In the genomic region with DNA sequence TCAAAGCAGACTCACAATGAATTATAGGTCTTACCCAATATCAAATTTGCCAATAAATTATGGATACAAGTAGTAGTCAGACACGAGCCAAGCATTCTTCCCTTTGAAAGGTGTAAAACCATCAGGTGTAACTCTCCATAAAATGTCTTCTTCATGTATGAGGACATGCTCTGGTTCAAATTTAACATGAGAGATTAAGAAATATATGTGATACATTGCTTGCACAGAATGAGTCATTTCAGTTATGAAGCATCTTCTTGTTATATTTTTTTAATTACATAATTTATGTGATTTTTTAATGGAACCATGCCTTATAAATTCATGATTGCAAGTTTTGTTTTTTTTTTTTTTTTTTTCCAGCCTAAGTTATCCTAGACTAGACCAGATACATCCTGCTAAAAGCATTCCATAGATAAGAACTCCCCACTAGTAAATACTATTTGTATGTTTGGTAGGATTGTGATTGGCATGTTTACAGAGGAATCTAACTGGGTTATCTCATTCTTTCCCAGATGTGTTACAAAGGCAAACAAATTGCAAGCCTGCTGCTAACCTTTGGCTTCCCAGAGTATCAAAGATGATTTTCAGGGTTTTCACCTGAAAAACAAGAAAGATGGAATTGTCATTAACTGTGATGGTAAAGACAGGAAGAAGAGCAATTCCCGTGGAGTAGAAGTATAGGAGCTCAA, we compare ENCODE assay signal across 18 cellular contexts.
DNase-seq lines count a peak whose midpoint lies in the region; TF ChIP-seq lines count a peak whose summit lies in the region.
"Had no signal": no experiment of that assay in that cellular context is flagged by ENCODE, and none has a peak within 500 bp of the region (broad histone marks: within the 10 kb centered on the region; RNA-seq: fewer than 3 reads in every experiment).

No MANE protein-coding gene starts in this region.

- no peak overlapping the region for H4K5ac ChIP-seq in mesendoderm (ENCODE audit: low read length)

- H3K27me3 ChIP-seq in endodermal cell (ENCODE audit: control insufficient read depth, insufficient read depth, low read length, poor library complexity, severe bottlenecking) (no peaks in the 10 kb centered on the region), mesendoderm (ENCODE audit: insufficient read depth, low read length, poor library complexity) (no peaks in the 10 kb centered on the region), vagina (no peaks in the 10 kb centered on the region)
- H3K27me3 ChIP-seq: adrenal gland, heart left ventricle, sigmoid colon, testis had no signal

- H2BK15ac ChIP-seq in mesendoderm (replicated peaks; ENCODE audit: low read depth) = no peak overlapping the region

- no peak overlapping the region for H4K8ac ChIP-seq in mesendoderm (ENCODE audit: low read depth, low read length)

- peak overlapping the region; percentile 45 for H3K23ac ChIP-seq in mesendoderm (ENCODE audit: low read length)

- no peaks in the 10 kb centered on the region for H3K36me3 ChIP-seq in endodermal cell (ENCODE audit: control insufficient read depth, insufficient read depth, low read length)
- no peaks in the 10 kb centered on the region for H3K36me3 ChIP-seq in mesendoderm (ENCODE audit: control insufficient read depth, insufficient read depth, low read length)
- no peaks in the 10 kb centered on the region for H3K36me3 ChIP-seq in vagina
- H3K36me3 ChIP-seq: adrenal gland, HAP-1, heart left ventricle, sigmoid colon had no signal

- H3K4me1 Mint-ChIP-seq in endodermal cell = peaks cover 22% of the 10 kb centered on the region

- H3K4me3 ChIP-seq in endodermal cell (ENCODE audit: low read length) (peak overlapping the region; percentile 62), mesendoderm (ENCODE audit: low read length) (no peak overlapping the region), vagina (no peak overlapping the region)
- H3K4me3 ChIP-seq: adrenal gland, coronary artery, HAP-1, heart left ventricle, sigmoid colon, testis had no signal

- peak overlapping the region; percentile 81 for H3K9ac ChIP-seq in endodermal cell (ENCODE audit: extremely low read depth, low read length, poor library complexity, severe bottlenecking)
- H3K9ac ChIP-seq in mesendoderm (ENCODE audit: low read length) = no peak overlapping the region

- no peaks in the 10 kb centered on the region for H3K27me3 Mint-ChIP-seq in endodermal cell (ENCODE audit: insufficient read depth)

- CTCF ChIA-PET in RWPE1 (lab: Yijun Ruan, JAX) = no interaction called here

- H3K9me3 Mint-ChIP-seq in endodermal cell = no peaks in the 10 kb centered on the region
- H3K9me3 Mint-ChIP-seq: activated T-helper 2 cell treated with anti-CD3 and anti-CD28 coated beads, Interferon-gamma antibody, Interleukin-2, Interleukin-4, amounts not matched to agents 10 μg/mL and 5 μg/mL and 100 μg/mL, durations not matched to agents 14 hours and 24 hours and 36 hours had no signal

- no peak overlapping the region for H2BK5ac ChIP-seq in mesendoderm (ENCODE audit: low read length)

- H3K79me1 ChIP-seq in mesendoderm (ENCODE audit: low read length) = no peaks in the 10 kb centered on the region

- intact Hi-C loops in vagina (cut with DNase I) = no loop called here

- no peaks in the 10 kb centered on the region for H3K4me1 ChIP-seq in endodermal cell (ENCODE audit: control insufficient read depth, insufficient read depth, low read length)
- H3K4me1 ChIP-seq in mesendoderm (ENCODE audit: control insufficient read depth, low read depth, low read length) = peaks cover 2% of the 10 kb centered on the region
- H3K4me1 ChIP-seq in vagina = no peaks in the 10 kb centered on the region
- H3K4me1 ChIP-seq: adrenal gland, heart left ventricle, testis had no signal

- TF ChIP-seq CTCF in RWPE1 (conservative IDR thresholded peaks at IDR 0.05; ENCODE audit: low read depth) = no peak
- no peak for TF ChIP-seq CTCF in endodermal cell (conservative IDR thresholded peaks at IDR 0.05)
- no peak for TF ChIP-seq CTCF in vagina (IDR thresholded peaks at IDR 0.05)

- no peak overlapping the region for H3K4me2 ChIP-seq in mesendoderm (ENCODE audit: low read length)

- H3K79me2 ChIP-seq in mesendoderm (ENCODE audit: control insufficient read depth, insufficient read depth, low read length) = no peaks in the 10 kb centered on the region

- H3K36me3 Mint-ChIP-seq in endodermal cell (ENCODE audit: low read depth) = no peaks in the 10 kb centered on the region

- H3K56ac ChIP-seq in mesendoderm (ENCODE audit: low read length) = no peak overlapping the region

- POLR2A ChIA-PET in RWPE1 (lab: Yijun Ruan, JAX; ENCODE audit: low non-redundant PET) = no interaction called here

- H2AK5ac ChIP-seq in mesendoderm (ENCODE audit: low read length) = no peak overlapping the region

- DNase-seq in ELR (ENCODE audit: low read depth) (peak; percentile 15), RWPE1 (ENCODE audit: low spot score) (peak; percentile 4), endodermal cell (no peak), mesendoderm (peak; percentile 91), vagina (ENCODE audit: extremely low spot score in 2 of 2) (no peak), cerebellar nuclear complex (lab: John Stamatoyannopoulos, UW) (no peak), substantia nigra (lab: John Stamatoyannopoulos, UW) (no peak), COR-L47 (lab: John Stamatoyannopoulos, UW) (no peak)
- DNase-seq: activated CD8-positive, alpha-beta memory T cell treated with anti-CD3 and anti-CD28 coated beads for 24 hours; heart left ventricle; sigmoid colon; stimulated activated CD4-positive, alpha-beta T cell treated with anti-CD3 and anti-CD28 coated beads, Interleukin-4, amount 100 ng/mL, for 4 hours; T-helper 1 cell; testis had no signal

- 45 to 100% methylated on average over 1 to 2 of the region's 2 CpGs for WGBS in endodermal cell (ENCODE audit: insufficient coverage in 1 of 2, insufficient read length in 1 of 2), 2 experiments
- WGBS in mesendoderm (ENCODE audit: extremely low coverage, insufficient coverage, low lambda C conversion rate) = no CpG with 5 or more reads among the region's 2 CpGs

- H3K4ac ChIP-seq in mesendoderm (ENCODE audit: low read depth, low read length) = no peak overlapping the region

- peak overlapping the region; percentile 94 for H3K27ac Mint-ChIP-seq in endodermal cell
- H3K27ac Mint-ChIP-seq: activated T-helper 2 cell treated with anti-CD3 and anti-CD28 coated beads, Interferon-gamma antibody, Interleukin-2, Interleukin-4, amounts not matched to agents 10 μg/mL and 5 μg/mL and 100 μg/mL, durations not matched to agents 14 hours and 24 hours and 36 hours had no signal

- H3K18ac ChIP-seq in mesendoderm (ENCODE audit: low read length) = no peak overlapping the region

- H3K9me3 ChIP-seq in endodermal cell (ENCODE audit: control insufficient read depth, low read length) = no peaks in the 10 kb centered on the region
- no peaks in the 10 kb centered on the region for H3K9me3 ChIP-seq in vagina
- H3K9me3 ChIP-seq: adrenal gland, HAP-1, heart left ventricle, sigmoid colon, testis had no signal

- TF ChIP-seq POLR2A in vagina (IDR thresholded peaks at IDR 0.05) = no peak

- no peak overlapping the region for H2BK120ac ChIP-seq in mesendoderm (ENCODE audit: low read depth, low read length)

- H3K4me3 Mint-ChIP-seq in endodermal cell = peak overlapping the region; percentile 15

- H3K27ac ChIP-seq in RWPE1 (no peak overlapping the region), endodermal cell (ENCODE audit: low read depth, low read length) (peak overlapping the region; percentile 59), mesendoderm (ENCODE audit: low read depth, low read length) (peak overlapping the region; percentile 51), vagina (no peak overlapping the region), substantia nigra (ENCODE audit: low read depth, low read length, poor library complexity, severe bottlenecking) (no peak overlapping the region)
- H3K27ac ChIP-seq: adrenal gland, coronary artery, heart left ventricle, testis had no signal

Comparison
In these comparisons a context has a peak if more than half of its experiments do, and no peak if none do; other contexts are left out.
1. DNase-seq: peak in ELR (single experiment), RWPE1 (single experiment) and mesendoderm (single experiment); none in endodermal cell (single experiment), vagina (0 of 2), cerebellar nuclear complex (0 of 2), substantia nigra (0 of 49) and COR-L47 (single experiment).
2. H3K27ac ChIP-seq: peak in endodermal cell (single experiment) and mesendoderm (single experiment); none in RWPE1 (single experiment), vagina (single experiment) and substantia nigra (single experiment).